ENCODE assay signal across 19 cellular contexts in the genomic region with DNA sequence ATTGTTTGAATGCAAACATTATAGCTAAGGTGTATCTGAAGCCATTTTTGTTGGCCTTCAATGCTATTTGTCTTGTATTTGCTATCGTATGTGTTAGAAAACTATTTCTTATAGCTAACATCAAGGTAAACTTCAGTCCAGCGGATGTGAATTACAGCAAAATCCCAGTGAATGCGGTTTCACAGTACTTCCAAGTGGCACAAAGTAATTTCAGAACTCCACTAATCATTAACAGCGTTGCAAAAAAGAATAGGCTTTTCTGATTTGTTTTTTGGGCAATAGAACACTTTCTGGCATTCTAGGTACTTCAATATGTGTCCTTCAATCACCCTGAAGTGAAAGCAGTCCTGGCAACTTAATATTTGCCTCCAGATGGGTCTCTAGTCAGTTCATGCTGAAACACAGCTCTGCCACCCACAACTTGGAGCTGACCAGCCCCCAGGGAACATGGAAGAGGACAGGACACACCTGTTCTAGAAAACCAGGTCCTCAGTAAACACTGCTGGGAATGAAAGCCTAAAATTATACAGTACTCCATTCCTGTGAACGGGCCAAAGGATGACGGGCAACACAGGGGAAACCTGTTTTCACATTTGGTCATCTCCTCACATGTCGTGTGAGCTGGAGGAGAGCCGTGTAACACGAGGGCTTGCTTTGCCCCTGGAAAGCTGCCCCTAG. TPM values are rescaled to one million over a fixed set of nuclear protein-coding genes. Genes with fewer than 3 reads are reported as not detected.
A peak's percentile ranks its signal among the peaks of the same experiment; 100 is the strongest.
DNase-seq lines count a peak whose midpoint lies in the region; ATAC-seq and TF ChIP-seq lines count a peak whose summit lies in the region.
"Had no signal": no experiment of that assay in that cellular context is flagged by ENCODE, and none has a peak within 500 bp of the region (broad histone marks: within the 10 kb centered on the region; RNA-seq: fewer than 3 reads in every experiment).

No MANE protein-coding gene starts in this region.

- H3K4me1 Mint-ChIP-seq in activated naive CD8-positive, alpha-beta T cell (ENCODE audit: low read depth), result peaks cover 16% of the 10 kb centered on the region
- H3K4me1 Mint-ChIP-seq in activated naive CD8-positive, alpha-beta T cell treated with anti-CD3 and anti-CD28 coated beads for 36 hours, result peaks cover 15% of the 10 kb centered on the region
- peaks cover 7% of the 10 kb centered on the region for H3K4me1 Mint-ChIP-seq in stimulated activated memory B cell treated with anti-CD40 and anti-IgM and Interleukin-4, amounts not matched to agents 10 μg/mL and 1 μg/mL and 100 μg/mL, for 72 hours

- H3K4me3 ChIP-seq in epithelial cell of esophagus (ENCODE audit: low read length) (no peak overlapping the region), mucosa of rectum (ENCODE audit: low read length in 2 of 2) (peak overlapping the region; percentile 34 to 58)
- H3K4me3 ChIP-seq: right atrium auricular region had no signal

- H3K36me3 ChIP-seq in mucosa of rectum (ENCODE audit: control insufficient read depth in 2 of 2, insufficient read depth in 2 of 2, low read length in 2 of 2), result peaks cover 3 to 8% of the 10 kb centered on the region in 2 donors
- H3K36me3 ChIP-seq: right atrium auricular region had no signal

- TF ChIP-seq CTCF in epithelial cell of esophagus (IDR thresholded peaks at IDR 0.05; ENCODE audit: insufficient read depth, low read depth, low read length, missing control alignments), result no peak

- no peaks in the 10 kb centered on the region for H3K9me3 ChIP-seq in mucosa of rectum (ENCODE audit: control insufficient read depth in 2 of 2, low read length in 2 of 2)
- H3K9me3 ChIP-seq: right atrium auricular region had no signal

- H3K27ac Mint-ChIP-seq in activated naive CD8-positive, alpha-beta T cell, result peak overlapping the region; percentile 41
- H3K27ac Mint-ChIP-seq in activated naive CD8-positive, alpha-beta T cell treated with anti-CD3 and anti-CD28 coated beads for 36 hours, result no peak overlapping the region
- H3K27ac Mint-ChIP-seq in stimulated activated memory B cell treated with anti-CD40 and anti-IgM and Interleukin-4, amounts not matched to agents 10 μg/mL and 1 μg/mL and 100 μg/mL, for 72 hours, result no peak overlapping the region
- H3K27ac Mint-ChIP-seq: activated CD4-positive, alpha-beta memory T cell treated with anti-CD3 and anti-CD28 coated beads, Interleukin-2, amount 10 ng/mL, durations not matched to agents 7 days and 5 days had no signal

- H3K27me3 ChIP-seq in mucosa of rectum (ENCODE audit: control insufficient read depth in 2 of 2, insufficient read depth in 2 of 2, low read length in 2 of 2), result no peaks in the 10 kb centered on the region
- H3K27me3 ChIP-seq: right atrium auricular region had no signal

- no peaks in the 10 kb centered on the region for H3K27me3 Mint-ChIP-seq in activated naive CD8-positive, alpha-beta T cell
- H3K27me3 Mint-ChIP-seq in activated naive CD8-positive, alpha-beta T cell treated with anti-CD3 and anti-CD28 coated beads for 36 hours, result no peaks in the 10 kb centered on the region
- H3K27me3 Mint-ChIP-seq in stimulated activated memory B cell treated with anti-CD40 and anti-IgM and Interleukin-4, amounts not matched to agents 10 μg/mL and 1 μg/mL and 100 μg/mL, for 72 hours, result no peaks in the 10 kb centered on the region
- H3K27me3 Mint-ChIP-seq: activated CD4-positive, alpha-beta memory T cell treated with anti-CD3 and anti-CD28 coated beads, Interleukin-2, amount 10 ng/mL, durations not matched to agents 7 days and 5 days; brain had no signal

- no peak for ATAC-seq in stimulated activated memory B cell treated with anti-CD40 and anti-IgM and Interleukin-4, amounts not matched to agents 10 μg/mL and 1 μg/mL and 100 μg/mL, for 72 hours
- no peak for ATAC-seq in GM19455 (IDR thresholded peaks at IDR 0.05; ENCODE audit: unreplicated experiment)
- ATAC-seq in GM18867 (IDR thresholded peaks at IDR 0.05; ENCODE audit: unreplicated experiment), result no peak

- no peaks in the 10 kb centered on the region for H3K36me3 Mint-ChIP-seq in activated naive CD8-positive, alpha-beta T cell
- H3K36me3 Mint-ChIP-seq in activated naive CD8-positive, alpha-beta T cell treated with anti-CD3 and anti-CD28 coated beads for 36 hours, result no peaks in the 10 kb centered on the region
- H3K36me3 Mint-ChIP-seq in stimulated activated memory B cell treated with anti-CD40 and anti-IgM and Interleukin-4, amounts not matched to agents 10 μg/mL and 1 μg/mL and 100 μg/mL, for 72 hours, result peaks cover 15% of the 10 kb centered on the region

- H3K4me3 Mint-ChIP-seq in activated naive CD8-positive, alpha-beta T cell, result no peak overlapping the region
- no peak overlapping the region for H3K4me3 Mint-ChIP-seq in activated naive CD8-positive, alpha-beta T cell treated with anti-CD3 and anti-CD28 coated beads for 36 hours
- no peak overlapping the region for H3K4me3 Mint-ChIP-seq in stimulated activated memory B cell treated with anti-CD40 and anti-IgM and Interleukin-4, amounts not matched to agents 10 μg/mL and 1 μg/mL and 100 μg/mL, for 72 hours
- H3K4me3 Mint-ChIP-seq: activated CD4-positive, alpha-beta memory T cell treated with anti-CD3 and anti-CD28 coated beads, Interleukin-2, amount 10 ng/mL, durations not matched to agents 7 days and 5 days; brain had no signal

- no peaks in the 10 kb centered on the region for H3K9me3 Mint-ChIP-seq in activated naive CD8-positive, alpha-beta T cell (ENCODE audit: low read depth)
- no peaks in the 10 kb centered on the region for H3K9me3 Mint-ChIP-seq in activated naive CD8-positive, alpha-beta T cell treated with anti-CD3 and anti-CD28 coated beads for 36 hours
- no peaks in the 10 kb centered on the region for H3K9me3 Mint-ChIP-seq in stimulated activated memory B cell treated with anti-CD40 and anti-IgM and Interleukin-4, amounts not matched to agents 10 μg/mL and 1 μg/mL and 100 μg/mL, for 72 hours
- H3K9me3 Mint-ChIP-seq: activated CD4-positive, alpha-beta memory T cell treated with anti-CD3 and anti-CD28 coated beads, Interleukin-2, amount 10 ng/mL, durations not matched to agents 7 days and 5 days; brain had no signal

- peaks cover 14 to 29% of the 10 kb centered on the region in 2 donors for H3K4me1 ChIP-seq in mucosa of rectum (ENCODE audit: control insufficient read depth in 2 of 2, insufficient read depth in 2 of 2, low read length in 2 of 2)
- H3K4me1 ChIP-seq: right atrium auricular region had no signal

- no peak for DNase-seq in activated naive CD8-positive, alpha-beta T cell treated with anti-CD3 and anti-CD28 coated beads for 36 hours
- peak; percentile 55 for DNase-seq in epithelial cell of esophagus (ENCODE audit: low read depth)
- no peak for DNase-seq in activated naive CD4-positive, alpha-beta T cell (lab: John Stamatoyannopoulos, UW)
- DNase-seq: activated CD4-positive, alpha-beta memory T cell treated with anti-CD3 and anti-CD28 coated beads, Interleukin-2, amount 10 ng/mL, durations not matched to agents 7 days and 5 days; activated effector memory CD4-positive, alpha-beta T cell treated with Interleukin-2 at 50 U/mL for 16 hours; GDM1; KBM-7; NCI-H1417; SHP77 treated with DMSO at 0.1 percent for 48 hours; stimulated activated naive CD4-positive, alpha-beta T cell treated with Interleukin-2 at 50 U/mL for 16 hours had no signal

- peak overlapping the region; percentile 7 to 49 for H3K9ac ChIP-seq in mucosa of rectum (ENCODE audit: low read depth in 1 of 2, low read length in 2 of 2)

- peak overlapping the region; percentile 74 to 84 for H3K27ac ChIP-seq in mucosa of rectum (ENCODE audit: low read depth in 2 of 2, low read length in 2 of 2)
- H3K27ac ChIP-seq: right atrium auricular region had no signal

RNA-seq across cellular contexts. Expression of gene MRPS10, which starts 9.7 kb away (rescaled TPM):
- total RNA-seq in activated naive CD8-positive, alpha-beta T cell treated with anti-CD3 and anti-CD28 coated beads for 36 hours, result 10 to 100 TPM; 50.7 to 51.2 TPM

RNA-seq across cellular contexts. Expression of gene GUCA1B, which starts 32.6 kb away (rescaled TPM):
- total RNA-seq in activated naive CD8-positive, alpha-beta T cell treated with anti-CD3 and anti-CD28 coated beads for 36 hours, result 1 to 10 TPM; 1.3 to 1.4 TPM

RNA-seq across cellular contexts. Expression of gene GUCA1A, which starts 54.1 kb away (rescaled TPM):
- total RNA-seq in activated naive CD8-positive, alpha-beta T cell treated with anti-CD3 and anti-CD28 coated beads for 36 hours, result under 1 TPM in 1 of 2 experiments, not detected in 1; 0.14 TPM
- total RNA-seq: A673; activated CD4-positive, alpha-beta memory T cell treated with anti-CD3 and anti-CD28 coated beads, Interleukin-2, amount 10 ng/mL, durations not matched to agents 7 days and 5 days; NCI-H460; right atrium auricular region had no signal
